Comparison of ENCODE assay signal across 18 cellular contexts in the genomic region with DNA sequence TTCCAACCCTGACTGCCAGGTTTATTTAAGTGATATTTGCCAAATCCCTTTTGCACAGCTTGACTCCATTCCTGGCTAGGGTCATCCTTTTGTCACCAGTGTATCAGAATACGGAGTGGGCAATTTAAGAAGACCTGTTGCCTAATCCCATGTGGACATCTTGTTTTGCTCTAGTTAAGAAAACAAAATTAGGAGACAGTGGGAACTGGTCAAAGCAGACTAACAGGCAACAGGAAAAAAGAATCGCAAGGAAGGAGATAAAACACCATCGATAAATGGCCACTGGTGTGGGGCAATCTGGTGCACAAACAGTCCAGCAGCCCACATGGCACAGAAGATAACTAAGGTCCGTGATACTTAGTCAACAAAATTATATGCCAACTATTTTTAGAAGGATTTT.
"Had no signal": no experiment of that assay in that cellular context is flagged by ENCODE, and none has a peak within 500 bp of the region (broad histone marks: within the 10 kb centered on the region; RNA-seq: fewer than 3 reads in every experiment).

No MANE protein-coding gene starts in this region.

- H3K9me3 ChIP-seq: adrenal gland, sigmoid colon, upper lobe of left lung had no signal

- H3K27ac ChIP-seq: adrenal gland, hepatocyte, sigmoid colon, upper lobe of left lung had no signal

- H3K9me3 Mint-ChIP-seq: activated CD4-positive, alpha-beta T cell treated with anti-CD3 and anti-CD28 coated beads, Interleukin-2, amount 10 ng/mL, durations not matched to agents 7 days and 5 days; activated naive CD4-positive, alpha-beta T cell treated with anti-CD3 and anti-CD28 coated beads, Interleukin-2, amount 10 ng/mL, durations not matched to agents 7 days and 5 days; activated T-helper 17 cell treated with anti-CD3 and anti-CD28 coated beads, Interleukin-2, amount 50 U/mL, for 72 hours; central memory CD8-positive, alpha-beta T cell; naive thymus-derived CD8-positive, alpha-beta T cell had no signal

- H3K27me3 ChIP-seq: adrenal gland, hepatocyte, sigmoid colon, upper lobe of left lung had no signal

- H3K4me3 Mint-ChIP-seq: activated CD4-positive, alpha-beta T cell treated with anti-CD3 and anti-CD28 coated beads, Interleukin-2, amount 10 ng/mL, durations not matched to agents 7 days and 5 days; activated naive CD4-positive, alpha-beta T cell treated with anti-CD3 and anti-CD28 coated beads, Interleukin-2, amount 10 ng/mL, durations not matched to agents 7 days and 5 days; activated T-helper 17 cell treated with anti-CD3 and anti-CD28 coated beads, Interleukin-2, amount 50 U/mL, for 72 hours; central memory CD8-positive, alpha-beta T cell had no signal

- H3K27me3 Mint-ChIP-seq: activated CD4-positive, alpha-beta T cell treated with anti-CD3 and anti-CD28 coated beads, Interleukin-2, amount 10 ng/mL, durations not matched to agents 7 days and 5 days; activated naive CD4-positive, alpha-beta T cell treated with anti-CD3 and anti-CD28 coated beads, Interleukin-2, amount 10 ng/mL, durations not matched to agents 7 days and 5 days; activated T-helper 17 cell treated with anti-CD3 and anti-CD28 coated beads, Interleukin-2, amount 50 U/mL, for 72 hours; central memory CD8-positive, alpha-beta T cell; naive thymus-derived CD8-positive, alpha-beta T cell; progenitor cell of endocrine pancreas had no signal

- ATAC-seq: activated T-helper 17 cell treated with anti-CD3 and anti-CD28 coated beads, Interleukin-2, amount 50 U/mL, for 72 hours; naive thymus-derived CD8-positive, alpha-beta T cell had no signal

- H2AFZ ChIP-seq: hepatocyte had no signal

- FAIRE-seq: kidney had no signal

- H3K4me2 ChIP-seq: hepatocyte had no signal

- H3K4me3 ChIP-seq: adrenal gland, hepatocyte, sigmoid colon, upper lobe of left lung had no signal

- DNase-seq: activated CD4-positive, alpha-beta T cell treated with anti-CD3 and anti-CD28 coated beads, Interleukin-2, amount 10 ng/mL, durations not matched to agents 7 days and 5 days; activated CD8-positive, alpha-beta memory T cell treated with anti-CD3 and anti-CD28 coated beads for 24 hours; activated naive CD4-positive, alpha-beta T cell treated with anti-CD3 and anti-CD28 coated beads, Interleukin-2, amount 10 ng/mL, durations not matched to agents 7 days and 5 days; adrenal gland; cortex of kidney; effector CD8-positive, alpha-beta T cell; kidney; naive thymus-derived CD8-positive, alpha-beta T cell; occipital lobe; sigmoid colon; stimulated activated CD4-positive, alpha-beta T cell treated with anti-CD3 and anti-CD28 coated beads, Interleukin-2, amount 100 ng/mL, for 48 hours; stimulated activated naive CD4-positive, alpha-beta T cell treated with Interleukin-2 at 50 U/mL for 16 hours; T-helper 9 cell; upper lobe of left lung had no signal

- H3K36me3 ChIP-seq: adrenal gland, sigmoid colon, upper lobe of left lung had no signal

- H3K27ac Mint-ChIP-seq: activated CD4-positive, alpha-beta T cell treated with anti-CD3 and anti-CD28 coated beads, Interleukin-2, amount 10 ng/mL, durations not matched to agents 7 days and 5 days; activated T-helper 17 cell treated with anti-CD3 and anti-CD28 coated beads, Interleukin-2, amount 50 U/mL, for 72 hours; progenitor cell of endocrine pancreas had no signal
